12 cellular contexts compared by ENCODE assay signal in the genomic region with DNA sequence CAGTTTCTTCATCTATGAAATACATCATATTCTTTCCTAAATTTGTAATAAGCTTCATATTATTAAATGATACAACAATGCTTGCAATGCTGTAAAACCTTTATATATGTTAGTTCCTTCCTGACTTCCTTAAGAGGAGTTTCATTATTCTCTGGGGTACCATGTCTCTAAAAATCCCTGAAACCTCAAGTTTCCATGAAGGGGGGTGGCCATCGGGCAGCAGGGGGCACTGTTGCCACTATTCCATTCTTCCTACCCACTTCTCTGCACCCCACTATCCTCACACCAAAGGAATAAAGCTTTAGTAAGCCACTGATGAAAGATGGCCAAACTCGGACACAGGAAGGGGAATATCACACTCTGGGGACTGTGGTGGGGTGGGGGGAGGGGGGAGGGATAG. TPM values are rescaled to one million over a fixed set of nuclear protein-coding genes. Genes with fewer than 3 reads are reported as not detected.
DNase-seq lines count a peak whose midpoint lies in the region; ATAC-seq and TF ChIP-seq lines count a peak whose summit lies in the region.
"Had no signal": no experiment of that assay in that cellular context is flagged by ENCODE, and none has a peak within 500 bp of the region (broad histone marks: within the 10 kb centered on the region; RNA-seq: fewer than 3 reads in every experiment).

No MANE protein-coding gene starts in this region.

- no peak overlapping the region for H3K4me3 ChIP-seq in fibroblast of villous mesenchyme (ENCODE audit: low read depth, low read length)
- H3K4me3 ChIP-seq: dorsolateral prefrontal cortex had no signal

- DNase-seq in GM20000 (ENCODE audit: low spot score) (no peak), RPMI7951 (ENCODE audit: low read depth) (peak; percentile 20), fibroblast of villous mesenchyme (ENCODE audit: low read depth) (no peak), NCI-H2029 treated with DMSO at 0.1 percent for 48 hours (lab: John Stamatoyannopoulos, UW) (no peak), activated T-cell treated with anti-CD3 and anti-CD28 coated beads for 4 hours (no peak)
- DNase-seq: dorsolateral prefrontal cortex, NCI-H2171 treated with DMSO at 0.1 percent for 48 hours, posterior cingulate gyrus, T-helper 1 cell had no signal

- no peak overlapping the region for H3K27ac ChIP-seq in C4-2B
- H3K27ac ChIP-seq: dorsolateral prefrontal cortex had no signal

- ATAC-seq in GM21367 (IDR thresholded peaks at IDR 0.05; ENCODE audit: unreplicated experiment) (no peak), GM21381 (IDR thresholded peaks at IDR 0.05; ENCODE audit: unreplicated experiment) (no peak)

- TF ChIP-seq CTCF in C4-2B (conservative IDR thresholded peaks at IDR 0.05) (peak; percentile 72), GM20000 (IDR thresholded peaks at IDR 0.05; ENCODE audit: extremely low read depth, missing control alignments) (peak; percentile 30), fibroblast of villous mesenchyme (IDR thresholded peaks at IDR 0.05; ENCODE audit: insufficient read depth, low read depth, low read length) (peak; percentile 39)

RNA-seq across cellular contexts. Expression of gene DMRTB1, which starts 9.0 kb away (rescaled TPM):
- not detected in 2 replicates for total RNA-seq in RPMI7951 (2014; rRNA removed; shearing (Covaris generic))
- total RNA-seq in fibroblast of villous mesenchyme, result not detected in 2 replicates
